Comparison of ENCODE assay signal across 15 cellular contexts in genomic region chr17:2386400-2387085, GRCh38. TPM values are rescaled to one million over a fixed set of nuclear protein-coding genes. Genes with fewer than 3 reads are reported as not detected.
DNase-seq lines count a peak whose midpoint lies in the region; ATAC-seq and TF ChIP-seq lines count a peak whose summit lies in the region.
"Had no signal": no experiment of that assay in that cellular context is flagged by ENCODE, and none has a peak within 500 bp of the region (broad histone marks: within the 10 kb centered on the region; RNA-seq: fewer than 3 reads in every experiment).

No MANE protein-coding gene starts in this region.

- DNase-seq in RWPE2 (ENCODE audit: low spot score), result peak; percentile 77
- DNase-seq in transverse colon, result peak; percentile 82
- no peak for DNase-seq in right atrium auricular region (ENCODE audit: low spot score)
- DNase-seq in iPS-NIHi7 (ENCODE audit: extremely low spot score), result no peak
- DNase-seq: HCEC 1CT, KG1, NCI-H2081, NCI-H510A, SHP77 treated with DMSO at 0.1 percent for 48 hours had no signal

- no peak for TF ChIP-seq EP300 in transverse colon (IDR thresholded peaks at IDR 0.05; ENCODE audit: low read depth)

- 65% methylated on average over 16 of the region's 22 CpGs; no CpG with 5 or more reads in 1 of the 2 donors for WGBS in transverse colon (ENCODE audit: low coverage in 1 of 2), 2 donors

- peak; percentile 47 for ATAC-seq in RWPE2 (ENCODE audit: low read depth)
- ATAC-seq in HG03460 (IDR thresholded peaks at IDR 0.05; ENCODE audit: unreplicated experiment), result no peak
- ATAC-seq: activated CD4-positive, CD25-positive, alpha-beta regulatory T cell treated with anti-CD3 and anti-CD28 coated beads, Interleukin-2, amount 50 U/mL, for 24 hours had no signal

- peak overlapping the region; percentile 60 for H3K27ac Mint-ChIP-seq in dendritic cell treated with granulocyte-macrophage colony-stimulating factor and Interleukin-4, amounts not matched to agents 40 ng/mL and 50 ng/mL, for 4 days

- peaks cover 92% of the 10 kb centered on the region for H3K36me3 Mint-ChIP-seq in dendritic cell treated with granulocyte-macrophage colony-stimulating factor and Interleukin-4, amounts not matched to agents 40 ng/mL and 50 ng/mL, for 4 days (ENCODE audit: low read depth)

- H3K27me3 ChIP-seq in RWPE2 (ENCODE audit: insufficient read depth, poor library complexity, severe bottlenecking) (no peaks in the 10 kb centered on the region), mucosa of stomach (ENCODE audit: control insufficient read depth, insufficient read depth, low read length) (no peaks in the 10 kb centered on the region), transverse colon (no peaks in the 10 kb centered on the region), right atrium auricular region (no peaks in the 10 kb centered on the region)
- H3K27me3 ChIP-seq: adrenal gland had no signal

- peak overlapping the region; percentile 43 for H3K9ac ChIP-seq in mucosa of stomach (ENCODE audit: low read length)

- H3K4me1 Mint-ChIP-seq in dendritic cell treated with granulocyte-macrophage colony-stimulating factor and Interleukin-4, amounts not matched to agents 40 ng/mL and 50 ng/mL, for 4 days (ENCODE audit: low read depth), result peaks cover 82% of the 10 kb centered on the region

- no peak overlapping the region for H3K4me3 Mint-ChIP-seq in dendritic cell treated with granulocyte-macrophage colony-stimulating factor and Interleukin-4, amounts not matched to agents 40 ng/mL and 50 ng/mL, for 4 days
- H3K4me3 Mint-ChIP-seq: activated T-helper 1 cell treated with anti-CD3 and anti-CD28 coated beads, Interleukin-12 subunit alpha, Interleukin-12 subunit beta, Interleukin-2, Interleukin-4 antibody, amounts not matched to agents 30 ng/mL and 10 ng/mL and 1 ng/mL, durations not matched to agents 14 hours and 24 hours and 36 hours had no signal

- H3K4me3 ChIP-seq in RWPE2 (ENCODE audit: severe bottlenecking), result no peak overlapping the region
- H3K4me3 ChIP-seq in mucosa of stomach (ENCODE audit: low read length), result no peak overlapping the region
- no peak overlapping the region for H3K4me3 ChIP-seq in transverse colon
- no peak overlapping the region for H3K4me3 ChIP-seq in right atrium auricular region
- H3K4me3 ChIP-seq: adrenal gland had no signal

- peak overlapping the region; percentile 6 for H3K27ac ChIP-seq in RWPE2 (ENCODE audit: poor library complexity, severe bottlenecking)
- peak overlapping the region in 3 of 4 donors; percentile 2 to 16 (median 13) for H3K27ac ChIP-seq in transverse colon
- H3K27ac ChIP-seq in right atrium auricular region, result no peak overlapping the region

- TF ChIP-seq CTCF in RWPE2 (IDR thresholded peaks at IDR 0.05; ENCODE audit: poor library complexity, severe bottlenecking) (no peak), transverse colon (IDR thresholded peaks at IDR 0.05) (no peak), right atrium auricular region (IDR thresholded peaks at IDR 0.05) (no peak)

- H3K4me1 ChIP-seq in RWPE2 (ENCODE audit: insufficient read depth, poor library complexity, severe bottlenecking) (peaks cover 3% of the 10 kb centered on the region), mucosa of stomach (ENCODE audit: control insufficient read depth, insufficient read depth, low read length) (peaks cover 24% of the 10 kb centered on the region), transverse colon (peaks cover 12 to 34% (median 22%) of the 10 kb centered on the region in 4 donors), right atrium auricular region (peaks cover 0 to 42% of the 10 kb centered on the region in 2 donors)

- H3K9me3 Mint-ChIP-seq in dendritic cell treated with granulocyte-macrophage colony-stimulating factor and Interleukin-4, amounts not matched to agents 40 ng/mL and 50 ng/mL, for 4 days, result no peaks in the 10 kb centered on the region
- H3K9me3 Mint-ChIP-seq: activated T-helper 1 cell treated with anti-CD3 and anti-CD28 coated beads, Interleukin-12 subunit alpha, Interleukin-12 subunit beta, Interleukin-2, Interleukin-4 antibody, amounts not matched to agents 30 ng/mL and 10 ng/mL and 1 ng/mL, durations not matched to agents 14 hours and 24 hours and 36 hours had no signal

- H3K36me3 ChIP-seq in RWPE2 (ENCODE audit: low read depth) (no peaks in the 10 kb centered on the region), mucosa of stomach (ENCODE audit: control insufficient read depth, insufficient read depth, low read length) (no peaks in the 10 kb centered on the region), transverse colon (no peaks in the 10 kb centered on the region), right atrium auricular region (peaks cover 23% of the 10 kb centered on the region)

- in situ Hi-C loops in transverse colon (cut with MboI; ENCODE audit: low pct_ligation_motif_present in 1 of 4, low pct_unique_long_range_greater_than_20kb in 1 of 4, low sequenced_read_pairs in 3 of 4), result no loop called here

- no peak for TF ChIP-seq POLR2A in transverse colon (IDR thresholded peaks at IDR 0.05)

- no peaks in the 10 kb centered on the region for H3K27me3 Mint-ChIP-seq in dendritic cell treated with granulocyte-macrophage colony-stimulating factor and Interleukin-4, amounts not matched to agents 40 ng/mL and 50 ng/mL, for 4 days

- H3K9me3 ChIP-seq in RWPE2 (ENCODE audit: severe bottlenecking) (no peaks in the 10 kb centered on the region), mucosa of stomach (ENCODE audit: control insufficient read depth, low read length) (no peaks in the 10 kb centered on the region), transverse colon (no peaks in the 10 kb centered on the region), right atrium auricular region (no peaks in the 10 kb centered on the region)
- H3K9me3 ChIP-seq: adrenal gland had no signal

- intact Hi-C loops in dendritic cell treated with granulocyte-macrophage colony-stimulating factor and Interleukin-4, amounts not matched to agents 40 ng/mL and 50 ng/mL, for 4 days (cut with micrococcal nuclease), result no loop called here
- intact Hi-C loops in transverse colon (cut with DNase I; ENCODE audit: low total_unique reads), result no loop called here

RNA-seq across cellular contexts. Expression of gene MNT, which starts 14.3 kb away (rescaled TPM):
- total RNA-seq in transverse colon (10 to 100 TPM; 13.7 to 27.7 (median 20.9) TPM), right atrium auricular region (1 to 10 TPM; 3.7 to 7.7 TPM)

RNA-seq across cellular contexts. Expression of gene SGSM2, which starts 49.2 kb away (rescaled TPM):
- 100 to 1,000 TPM in 1 of 4 donors, 10 to 100 TPM in 3; 41.0 to 148 (median 70.0) TPM for total RNA-seq in transverse colon
- 10 to 100 TPM; 20.9 to 31.4 TPM for total RNA-seq in right atrium auricular region

RNA-seq across cellular contexts. Expression of gene TSR1, which starts 50.3 kb away (rescaled TPM):
- total RNA-seq in transverse colon (10 to 100 TPM in 2 of 4 donors, 1 to 10 TPM in 2; 3.0 to 18.9 (median 14.4) TPM), right atrium auricular region (10 to 100 TPM; 22.5 to 25.9 TPM)

Comparison
In these comparisons a context has a peak if more than half of its experiments do, and no peak if none do; other contexts are left out.
1. DNase-seq: peak in RWPE2 (single experiment) and transverse colon (single experiment); none in right atrium auricular region (single experiment) and iPS-NIHi7 (single experiment).
2. H3K27ac ChIP-seq: peak in RWPE2 (single experiment) and transverse colon (3 of 4); none in right atrium auricular region (0 of 2).